In genomic region chr1:180586671-180587155, GRCh38 we compare ENCODE assay signal across 9 cellular contexts. TPM values are rescaled to one million over a fixed set of nuclear protein-coding genes. Genes with fewer than 3 reads are reported as not detected.
DNase-seq lines count a peak whose midpoint lies in the region; ATAC-seq and TF ChIP-seq lines count a peak whose summit lies in the region.
"Had no signal": no experiment of that assay in that cellular context is flagged by ENCODE, and none has a peak within 500 bp of the region (broad histone marks: within the 10 kb centered on the region; RNA-seq: fewer than 3 reads in every experiment).

No MANE protein-coding gene starts in this region.

- H3K27ac Mint-ChIP-seq in stimulated activated naive CD8-positive, alpha-beta T cell treated with anti-CD3 and anti-CD28 coated beads, Interleukin-15, amount 100 ng/mL, for 72 hours: peak overlapping the region; percentile 89 to 95
- H3K27ac Mint-ChIP-seq in naive thymus-derived CD4-positive, alpha-beta T cell: peak overlapping the region in 1 of 9 donors; percentile 90

- no peak overlapping the region for H3K4me3 ChIP-seq in fibroblast of lung (replicated peaks in 1 of 4; ENCODE audit: control extremely low read depth in 1 of 4, insufficient read depth in 1 of 4, low read depth in 3 of 4, low read length in 4 of 4)
- H3K4me3 ChIP-seq in naive thymus-derived CD4-positive, alpha-beta T cell (ENCODE audit: low read length): no peak overlapping the region

- no peak for TF ChIP-seq CTCF in fibroblast of lung (conservative IDR thresholded peaks at IDR 0.05 in 1 of 2, IDR thresholded peaks at IDR 0.05 in 1 of 2; ENCODE audit: low read depth in 1 of 2, low read length in 2 of 2)

- peaks cover 3% of the 10 kb centered on the region for H3K4me1 ChIP-seq in fibroblast of lung (ENCODE audit: control insufficient read depth, extremely low read depth, insufficient read depth, low read length)
- no peaks in the 10 kb centered on the region for H3K4me1 ChIP-seq in naive thymus-derived CD4-positive, alpha-beta T cell (ENCODE audit: control insufficient read depth in 2 of 2, insufficient read depth in 2 of 2, low read length in 2 of 2)

- CTCF ChIA-PET in naive thymus-derived CD4-positive, alpha-beta T cell (lab: Charles Lee): no interaction called here

- H3K36me3 Mint-ChIP-seq in naive thymus-derived CD4-positive, alpha-beta T cell: peaks cover 0 to 18% (median 0%) of the 10 kb centered on the region in 5 donors

- H3K4me2 ChIP-seq in fibroblast of lung (ENCODE audit: extremely low read depth, insufficient read depth, low read length): no peak overlapping the region

- peaks cover 26% of the 10 kb centered on the region for H3K4me1 Mint-ChIP-seq in stimulated activated naive CD8-positive, alpha-beta T cell treated with anti-CD3 and anti-CD28 coated beads, Interleukin-15, amount 100 ng/mL, for 72 hours
- peaks cover 0 to 27% (median 0%) of the 10 kb centered on the region in 7 donors for H3K4me1 Mint-ChIP-seq in naive thymus-derived CD4-positive, alpha-beta T cell

- POLR2A ChIA-PET in naive thymus-derived CD4-positive, alpha-beta T cell (lab: Charles Lee): no interaction called here

- no peak overlapping the region for H3K9ac ChIP-seq in fibroblast of lung (ENCODE audit: insufficient read depth, low read length)

- H3K36me3 ChIP-seq in fibroblast of lung (ENCODE audit: control insufficient read depth, insufficient read depth, low read length): no peaks in the 10 kb centered on the region
- H3K36me3 ChIP-seq in naive thymus-derived CD4-positive, alpha-beta T cell (ENCODE audit: control insufficient read depth in 2 of 3, insufficient read depth in 3 of 3, low read length in 3 of 3): no peaks in the 10 kb centered on the region

- H3K9me3 ChIP-seq in fibroblast of lung (ENCODE audit: control insufficient read depth, insufficient read depth, low read depth, low read length): no peaks in the 10 kb centered on the region
- no peaks in the 10 kb centered on the region for H3K9me3 ChIP-seq in naive thymus-derived CD4-positive, alpha-beta T cell (ENCODE audit: control insufficient read depth in 2 of 3, low read length in 3 of 3)

- H3K27ac ChIP-seq in fibroblast of lung (ENCODE audit: insufficient read depth, low read length): no peak overlapping the region
- no peak overlapping the region for H3K27ac ChIP-seq in naive thymus-derived CD4-positive, alpha-beta T cell (ENCODE audit: low read depth, low read length)

- H3K27me3 Mint-ChIP-seq in stimulated activated naive CD8-positive, alpha-beta T cell treated with anti-CD3 and anti-CD28 coated beads, Interleukin-15, amount 100 ng/mL, for 72 hours: peaks cover 8% of the 10 kb centered on the region
- peaks cover 0 to 28% (median 5%) of the 10 kb centered on the region in 5 donors for H3K27me3 Mint-ChIP-seq in naive thymus-derived CD4-positive, alpha-beta T cell

- H4K20me1 ChIP-seq in fibroblast of lung (ENCODE audit: control insufficient read depth, extremely low read depth, insufficient read depth, low read length): no peaks in the 10 kb centered on the region

- no peak for ATAC-seq in stimulated activated naive CD8-positive, alpha-beta T cell treated with anti-CD3 and anti-CD28 coated beads, Interleukin-15, amount 100 ng/mL, for 72 hours
- ATAC-seq in stimulated activated naive CD8-positive, alpha-beta T cell treated with anti-CD3 and anti-CD28 coated beads, Interleukin-15, Interleukin-2, amounts not matched to agents 100 U/mL and 50 U/mL, for 24 hours: no peak
- no peak for ATAC-seq in naive thymus-derived CD4-positive, alpha-beta T cell

- peak overlapping the region in 1 of 2 donors; percentile 44 for H3K4me3 Mint-ChIP-seq in stimulated activated naive CD8-positive, alpha-beta T cell treated with anti-CD3 and anti-CD28 coated beads, Interleukin-15, amount 100 ng/mL, for 72 hours
- no peak overlapping the region for H3K4me3 Mint-ChIP-seq in naive thymus-derived CD4-positive, alpha-beta T cell

- H3K27me3 ChIP-seq in fibroblast of lung (ENCODE audit: control insufficient read depth, insufficient read depth, low read length): no peaks in the 10 kb centered on the region
- H3K27me3 ChIP-seq in naive thymus-derived CD4-positive, alpha-beta T cell (ENCODE audit: control insufficient read depth in 2 of 2, insufficient read depth in 2 of 2, low read length in 2 of 2): no peaks in the 10 kb centered on the region

- no peak overlapping the region for H2AFZ ChIP-seq in fibroblast of lung (ENCODE audit: low read length)

- H3K9me3 Mint-ChIP-seq in stimulated activated naive CD8-positive, alpha-beta T cell treated with anti-CD3 and anti-CD28 coated beads, Interleukin-15, amount 100 ng/mL, for 72 hours: peaks cover 4 to 9% of the 10 kb centered on the region in 2 donors
- H3K9me3 Mint-ChIP-seq in naive thymus-derived CD4-positive, alpha-beta T cell: peaks cover 0 to 29% (median 6%) of the 10 kb centered on the region in 11 donors

- intact Hi-C loops in naive thymus-derived CD4-positive, alpha-beta T cell (cut with micrococcal nuclease): no loop called here

- H3K79me2 ChIP-seq in fibroblast of lung (ENCODE audit: control insufficient read depth, insufficient read depth, low read length): no peaks in the 10 kb centered on the region

- no peak for DNase-seq in stimulated activated naive CD8-positive, alpha-beta T cell treated with anti-CD3 and anti-CD28 coated beads, Interleukin-15, amount 100 ng/mL, for 72 hours
- no peak for DNase-seq in stimulated activated naive CD8-positive, alpha-beta T cell treated with anti-CD3 and anti-CD28 coated beads, Interleukin-15, Interleukin-2, amounts not matched to agents 100 U/mL and 50 U/mL, for 24 hours
- DNase-seq in NCI-H774 (lab: John Stamatoyannopoulos, UW): peak; percentile 66
- peak; percentile 15 to 92 for DNase-seq in fibroblast of lung (ENCODE audit: low read depth in 2 of 2)
- DNase-seq in amygdala (lab: John Stamatoyannopoulos, UW): no peak
- DNase-seq in MV-4-11 (lab: John Stamatoyannopoulos, UW): no peak
- DNase-seq in naive thymus-derived CD4-positive, alpha-beta T cell: no peak
- DNase-seq in T-helper 9 cell: no peak

RNA-seq across cellular contexts. Expression of gene OVAAL, which starts 27.9 kb away (rescaled TPM):
- not detected in 2 replicates for total RNA-seq in fibroblast of lung
- not detected in 2 replicates for polyA plus RNA-seq in fibroblast of lung
- not detected in 2 replicates for polyA plus RNA-seq in fibroblast of lung (2012)
- polyA minus RNA-seq in fibroblast of lung (ENCODE audit: low replicate concordance): not detected in 2 replicates
- total RNA-seq in naive thymus-derived CD4-positive, alpha-beta T cell: not detected
- not detected for polyA plus RNA-seq in naive thymus-derived CD4-positive, alpha-beta T cell
- total RNA-seq: T-helper 2 cell treated with Interferon-gamma antibody and Interleukin-4, amounts not matched to agents 100 ng/mL and 5 ng/mL, for 36 hours had no signal

RNA-seq across cellular contexts. Expression of gene XPR1, which starts 45.1 kb away (rescaled TPM):
- 28.0 and 31.5 TPM in 2 replicates for total RNA-seq in fibroblast of lung
- polyA plus RNA-seq in fibroblast of lung: 17.3 and 18.4 TPM in 2 replicates
- 11.7 and 13.9 TPM in 2 replicates for polyA plus RNA-seq in fibroblast of lung (2012)
- 15.8 and 16.8 TPM in 2 replicates for polyA minus RNA-seq in fibroblast of lung (ENCODE audit: low replicate concordance)
- 10 to 100 TPM; 12.9 to 19.7 (median 15.4) TPM for total RNA-seq in naive thymus-derived CD4-positive, alpha-beta T cell
- 1 to 10 TPM; 5.4 to 6.5 TPM for polyA plus RNA-seq in naive thymus-derived CD4-positive, alpha-beta T cell

Comparison
In these comparisons a context has a peak if more than half of its experiments do, and no peak if none do; other contexts are left out.
1. DNase-seq: peak in NCI-H774 (single experiment) and fibroblast of lung (2 of 2); none in stimulated activated naive CD8-positive, alpha-beta T cell treated with anti-CD3 and anti-CD28 coated beads, Interleukin-15, amount 100 ng/mL, for 72 hours (0 of 2), stimulated activated naive CD8-positive, alpha-beta T cell treated with anti-CD3 and anti-CD28 coated beads, Interleukin-15, Interleukin-2, amounts not matched to agents 100 U/mL and 50 U/mL, for 24 hours (single experiment), amygdala (0 of 56), MV-4-11 (single experiment), naive thymus-derived CD4-positive, alpha-beta T cell (0 of 9) and T-helper 9 cell (single experiment).